1 cellular context compared by ENCODE assay signal in the genomic region with DNA sequence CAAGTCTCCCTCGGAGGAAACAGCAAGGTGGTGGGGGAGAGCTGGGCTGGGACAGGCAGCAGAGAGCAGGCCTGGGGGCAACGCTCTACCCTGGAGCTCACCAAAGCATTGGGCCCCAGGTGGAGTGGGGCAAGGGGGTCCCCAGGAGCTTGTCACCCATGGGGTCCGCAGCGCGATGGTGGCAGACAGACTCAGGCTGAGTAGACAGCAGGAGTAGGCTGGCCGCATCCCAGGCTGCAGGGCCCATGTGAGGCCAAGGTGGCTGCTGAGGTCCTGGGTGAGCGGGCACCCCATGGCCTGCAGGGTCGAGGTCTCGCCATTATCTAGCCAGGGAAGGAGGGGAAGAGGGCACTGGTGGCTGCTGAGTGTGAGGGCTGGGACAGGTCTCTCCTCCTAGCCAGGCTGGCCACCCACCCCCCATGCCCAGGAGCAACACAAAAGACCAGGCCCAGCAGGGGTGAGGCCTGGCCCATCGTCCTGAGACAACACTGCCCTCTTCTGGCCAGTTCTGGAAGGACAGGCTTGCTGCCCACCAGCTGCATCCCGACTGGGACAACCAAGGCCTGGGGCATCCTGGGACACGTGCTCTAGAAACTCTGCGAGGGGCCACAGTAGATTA.
TF ChIP-seq lines count a peak whose summit lies in the region.

No MANE protein-coding gene starts in this region.

TF ChIP-seq in GM23338, 12 proteins besides CTCF, POLR2A, EP300 and RAD21 (continued from another document):
- TF ChIP-seq EZH2phosphoT487 (IDR thresholded peaks at IDR 0.05; ENCODE audit: unreplicated experiment) (no peak), NANOG (IDR thresholded peaks at IDR 0.05; ENCODE audit: borderline replicate concordance) (no peak), POLR2AphosphoS5 (IDR thresholded peaks at IDR 0.05; ENCODE audit: low read depth) (no peak), STAT1 (IDR thresholded peaks at IDR 0.05; ENCODE audit: unreplicated experiment) (no peak), ZNF331 (CRISPR knock-in tag; IDR thresholded peaks at IDR 0.05; ENCODE audit: low read depth) (no peak)
- TF ChIP-seq, protein P1, sequence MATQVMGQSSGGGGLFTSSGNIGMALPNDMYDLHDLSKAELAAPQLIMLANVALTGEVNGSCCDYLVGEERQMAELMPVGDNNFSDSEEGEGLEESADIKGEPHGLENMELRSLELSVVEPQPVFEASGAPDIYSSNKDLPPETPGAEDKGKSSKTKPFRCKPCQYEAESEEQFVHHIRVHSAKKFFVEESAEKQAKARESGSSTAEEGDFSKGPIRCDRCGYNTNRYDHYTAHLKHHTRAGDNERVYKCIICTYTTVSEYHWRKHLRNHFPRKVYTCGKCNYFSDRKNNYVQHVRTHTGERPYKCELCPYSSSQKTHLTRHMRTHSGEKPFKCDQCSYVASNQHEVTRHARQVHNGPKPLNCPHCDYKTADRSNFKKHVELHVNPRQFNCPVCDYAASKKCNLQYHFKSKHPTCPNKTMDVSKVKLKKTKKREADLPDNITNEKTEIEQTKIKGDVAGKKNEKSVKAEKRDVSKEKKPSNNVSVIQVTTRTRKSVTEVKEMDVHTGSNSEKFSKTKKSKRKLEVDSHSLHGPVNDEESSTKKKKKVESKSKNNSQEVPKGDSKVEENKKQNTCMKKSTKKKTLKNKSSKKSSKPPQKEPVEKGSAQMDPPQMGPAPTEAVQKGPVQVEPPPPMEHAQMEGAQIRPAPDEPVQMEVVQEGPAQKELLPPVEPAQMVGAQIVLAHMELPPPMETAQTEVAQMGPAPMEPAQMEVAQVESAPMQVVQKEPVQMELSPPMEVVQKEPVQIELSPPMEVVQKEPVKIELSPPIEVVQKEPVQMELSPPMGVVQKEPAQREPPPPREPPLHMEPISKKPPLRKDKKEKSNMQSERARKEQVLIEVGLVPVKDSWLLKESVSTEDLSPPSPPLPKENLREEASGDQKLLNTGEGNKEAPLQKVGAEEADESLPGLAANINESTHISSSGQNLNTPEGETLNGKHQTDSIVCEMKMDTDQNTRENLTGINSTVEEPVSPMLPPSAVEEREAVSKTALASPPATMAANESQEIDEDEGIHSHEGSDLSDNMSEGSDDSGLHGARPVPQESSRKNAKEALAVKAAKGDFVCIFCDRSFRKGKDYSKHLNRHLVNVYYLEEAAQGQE (IDR thresholded peaks at IDR 0.05; ENCODE audit: unreplicated experiment) = no peak
- TF ChIP-seq, protein P2, sequence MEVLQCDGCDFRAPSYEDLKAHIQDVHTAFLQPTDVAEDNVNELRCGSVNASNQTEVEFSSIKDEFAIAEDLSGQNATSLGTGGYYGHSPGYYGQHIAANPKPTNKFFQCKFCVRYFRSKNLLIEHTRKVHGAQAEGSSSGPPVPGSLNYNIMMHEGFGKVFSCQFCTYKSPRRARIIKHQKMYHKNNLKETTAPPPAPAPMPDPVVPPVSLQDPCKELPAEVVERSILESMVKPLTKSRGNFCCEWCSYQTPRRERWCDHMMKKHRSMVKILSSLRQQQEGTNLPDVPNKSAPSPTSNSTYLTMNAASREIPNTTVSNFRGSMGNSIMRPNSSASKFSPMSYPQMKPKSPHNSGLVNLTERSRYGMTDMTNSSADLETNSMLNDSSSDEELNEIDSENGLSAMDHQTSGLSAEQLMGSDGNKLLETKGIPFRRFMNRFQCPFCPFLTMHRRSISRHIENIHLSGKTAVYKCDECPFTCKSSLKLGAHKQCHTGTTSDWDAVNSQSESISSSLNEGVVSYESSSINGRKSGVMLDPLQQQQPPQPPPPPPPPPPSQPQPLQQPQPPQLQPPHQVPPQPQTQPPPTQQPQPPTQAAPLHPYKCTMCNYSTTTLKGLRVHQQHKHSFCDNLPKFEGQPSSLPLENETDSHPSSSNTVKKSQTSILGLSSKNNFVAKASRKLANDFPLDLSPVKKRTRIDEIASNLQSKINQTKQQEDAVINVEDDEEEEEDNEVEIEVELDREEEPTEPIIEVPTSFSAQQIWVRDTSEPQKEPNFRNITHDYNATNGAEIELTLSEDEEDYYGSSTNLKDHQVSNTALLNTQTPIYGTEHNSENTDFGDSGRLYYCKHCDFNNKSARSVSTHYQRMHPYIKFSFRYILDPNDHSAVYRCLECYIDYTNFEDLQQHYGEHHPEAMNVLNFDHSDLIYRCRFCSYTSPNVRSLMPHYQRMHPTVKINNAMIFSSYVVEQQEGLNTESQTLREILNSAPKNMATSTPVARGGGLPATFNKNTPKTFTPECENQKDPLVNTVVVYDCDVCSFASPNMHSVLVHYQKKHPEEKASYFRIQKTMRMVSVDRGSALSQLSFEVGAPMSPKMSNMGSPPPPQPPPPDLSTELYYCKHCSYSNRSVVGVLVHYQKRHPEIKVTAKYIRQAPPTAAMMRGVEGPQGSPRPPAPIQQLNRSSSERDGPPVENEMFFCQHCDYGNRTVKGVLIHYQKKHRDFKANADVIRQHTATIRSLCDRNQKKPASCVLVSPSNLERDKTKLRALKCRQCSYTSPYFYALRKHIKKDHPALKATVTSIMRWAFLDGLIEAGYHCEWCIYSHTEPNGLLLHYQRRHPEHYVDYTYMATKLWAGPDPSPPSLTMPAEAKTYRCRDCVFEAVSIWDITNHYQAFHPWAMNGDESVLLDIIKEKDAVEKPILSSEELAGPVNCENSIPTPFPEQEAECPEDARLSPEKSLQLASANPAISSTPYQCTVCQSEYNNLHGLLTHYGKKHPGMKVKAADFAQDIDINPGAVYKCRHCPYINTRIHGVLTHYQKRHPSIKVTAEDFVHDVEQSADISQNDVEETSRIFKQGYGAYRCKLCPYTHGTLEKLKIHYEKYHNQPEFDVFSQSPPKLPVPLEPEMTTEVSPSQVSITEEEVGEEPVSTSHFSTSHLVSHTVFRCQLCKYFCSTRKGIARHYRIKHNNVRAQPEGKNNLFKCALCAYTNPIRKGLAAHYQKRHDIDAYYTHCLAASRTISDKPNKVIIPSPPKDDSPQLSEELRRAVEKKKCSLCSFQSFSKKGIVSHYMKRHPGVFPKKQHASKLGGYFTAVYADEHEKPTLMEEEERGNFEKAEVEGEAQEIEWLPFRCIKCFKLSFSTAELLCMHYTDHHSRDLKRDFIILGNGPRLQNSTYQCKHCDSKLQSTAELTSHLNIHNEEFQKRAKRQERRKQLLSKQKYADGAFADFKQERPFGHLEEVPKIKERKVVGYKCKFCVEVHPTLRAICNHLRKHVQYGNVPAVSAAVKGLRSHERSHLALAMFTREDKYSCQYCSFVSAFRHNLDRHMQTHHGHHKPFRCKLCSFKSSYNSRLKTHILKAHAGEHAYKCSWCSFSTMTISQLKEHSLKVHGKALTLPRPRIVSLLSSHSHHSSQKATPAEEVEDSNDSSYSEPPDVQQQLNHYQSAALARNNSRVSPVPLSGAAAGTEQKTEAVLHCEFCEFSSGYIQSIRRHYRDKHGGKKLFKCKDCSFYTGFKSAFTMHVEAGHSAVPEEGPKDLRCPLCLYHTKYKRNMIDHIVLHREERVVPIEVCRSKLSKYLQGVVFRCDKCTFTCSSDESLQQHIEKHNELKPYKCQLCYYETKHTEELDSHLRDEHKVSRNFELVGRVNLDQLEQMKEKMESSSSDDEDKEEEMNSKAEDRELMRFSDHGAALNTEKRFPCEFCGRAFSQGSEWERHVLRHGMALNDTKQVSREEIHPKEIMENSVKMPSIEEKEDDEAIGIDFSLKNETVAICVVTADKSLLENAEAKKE (CRISPR knock-in tag; IDR thresholded peaks at IDR 0.05) = no peak
TF ChIP-seq in GM23338: peak in this region for 0.
